ENCODE assay signal across 2 cellular contexts in the genomic region with DNA sequence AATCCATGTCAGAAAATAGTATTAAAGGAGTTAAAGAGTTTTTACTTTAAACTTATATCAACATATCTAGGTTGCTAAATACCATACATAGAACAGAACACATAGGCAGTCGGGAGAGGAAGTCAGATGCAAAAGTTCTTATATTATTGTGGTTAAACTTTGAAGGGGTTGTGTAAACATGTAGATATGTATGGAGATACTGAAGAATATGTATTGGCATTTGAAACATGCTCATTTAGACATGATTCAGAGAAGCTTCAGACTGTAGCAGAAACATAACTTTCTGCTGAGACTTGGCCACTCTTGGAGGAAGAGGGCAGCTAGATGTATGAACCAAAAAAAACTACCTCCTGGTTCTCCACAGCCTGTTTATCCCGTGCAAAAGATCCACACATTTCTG.
TF ChIP-seq lines count a peak whose summit lies in the region.

No MANE protein-coding gene starts in this region.

TF ChIP-seq in SK-N-SH, 30 proteins besides CTCF, POLR2A, EP300 and RAD21 (continued from another document):
- TF ChIP-seq, protein P1, sequence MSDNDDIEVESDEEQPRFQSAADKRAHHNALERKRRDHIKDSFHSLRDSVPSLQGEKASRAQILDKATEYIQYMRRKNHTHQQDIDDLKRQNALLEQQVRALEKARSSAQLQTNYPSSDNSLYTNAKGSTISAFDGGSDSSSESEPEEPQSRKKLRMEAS (IDR thresholded peaks at IDR 0.05; ENCODE audit: low read depth), result no peak
- TF ChIP-seq NRF1 (IDR thresholded peaks at IDR 0.05; ENCODE audit: low read depth, low read length), result no peak
- TF ChIP-seq FOXJ3 (CRISPR knock-in tag; IDR thresholded peaks at IDR 0.05), result no peak
- TF ChIP-seq USF1 (IDR thresholded peaks at IDR 0.05; ENCODE audit: borderline replicate concordance, low read depth), result no peak
- TF ChIP-seq, protein P2, sequence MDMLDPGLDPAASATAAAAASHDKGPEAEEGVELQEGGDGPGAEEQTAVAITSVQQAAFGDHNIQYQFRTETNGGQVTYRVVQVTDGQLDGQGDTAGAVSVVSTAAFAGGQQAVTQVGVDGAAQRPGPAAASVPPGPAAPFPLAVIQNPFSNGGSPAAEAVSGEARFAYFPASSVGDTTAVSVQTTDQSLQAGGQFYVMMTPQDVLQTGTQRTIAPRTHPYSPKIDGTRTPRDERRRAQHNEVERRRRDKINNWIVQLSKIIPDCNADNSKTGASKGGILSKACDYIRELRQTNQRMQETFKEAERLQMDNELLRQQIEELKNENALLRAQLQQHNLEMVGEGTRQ (IDR thresholded peaks at IDR 0.05; ENCODE audit: borderline replicate concordance, low read depth, low read length), result no peak
TF ChIP-seq in SK-N-SH: peak in this region for 0.

TF ChIP-seq in SK-N-SH treated with all-trans-retinoic acid at 6 μM for 48 hours, 23 proteins besides CTCF, POLR2A, EP300 and RAD21 (continued from another document):
- TF ChIP-seq ZFP3 (CRISPR knock-in tag; IDR thresholded peaks at IDR 0.05), result no peak
- TF ChIP-seq ZNF70 (CRISPR knock-in tag; IDR thresholded peaks at IDR 0.05), result no peak
